8 cellular contexts compared by ENCODE assay signal in genomic region chr16:75462804-75463203, GRCh38. TPM values are rescaled to one million over a fixed set of nuclear protein-coding genes. Genes with fewer than 3 reads are reported as not detected.
DNase-seq lines count a peak whose midpoint lies in the region; ATAC-seq and TF ChIP-seq lines count a peak whose summit lies in the region.

No MANE protein-coding gene starts in this region.

- H3K4me1 ChIP-seq in muscle layer of duodenum (ENCODE audit: control insufficient read depth in 1 of 2, insufficient read depth in 2 of 2, low read length in 2 of 2) = peaks cover 15 to 19% of the 10 kb centered on the region in 2 donors
- H3K4me1 ChIP-seq in tibial nerve = peaks cover 0 to 37% (median 7%) of the 10 kb centered on the region in 4 donors

- no peak for TF ChIP-seq POLR2A in tibial nerve (IDR thresholded peaks at IDR 0.05)

- DNase-seq in ACHN (no peak), cerebellum (ENCODE audit: low spot score) (no peak), tibial nerve (ENCODE audit: low spot score in 2 of 2) (no peak), NCI-H526 treated with DMSO at 0.1 percent for 48 hours (lab: John Stamatoyannopoulos, UW) (no peak)

- H3K27ac ChIP-seq in muscle layer of duodenum (ENCODE audit: low read length) (peak overlapping the region; percentile 76), tibial nerve (no peak overlapping the region)

- 16 to 17% methylated on average over 2 of the region's 2 CpGs for WGBS in tibial nerve, 2 donors

- peak overlapping the region; percentile 80; the same call in 1 of the 2 replicates for H3K4me3 ChIP-seq in GM08714 (ENCODE audit: low read length)
- H3K4me3 ChIP-seq in muscle layer of duodenum (ENCODE audit: low read depth in 1 of 2, low read length in 2 of 2) = peak overlapping the region; percentile 59 to 91
- peak overlapping the region in 1 of 4 donors; percentile 67 for H3K4me3 ChIP-seq in tibial nerve

- H3K4me1 Mint-ChIP-seq in activated T-helper 17 cell treated with anti-CD3 and anti-CD28 coated beads, Interleukin-2, amount 50 U/mL, for 72 hours = peaks cover 31% of the 10 kb centered on the region

- H3K27me3 Mint-ChIP-seq in activated T-helper 17 cell treated with anti-CD3 and anti-CD28 coated beads, Interleukin-2, amount 50 U/mL, for 72 hours = no peaks in the 10 kb centered on the region

- TF ChIP-seq CTCF in tibial nerve (IDR thresholded peaks at IDR 0.05) = no peak

- ATAC-seq in HG02798 (IDR thresholded peaks at IDR 0.05; ENCODE audit: poor library complexity, unreplicated experiment) = peak; percentile 16
- ATAC-seq in activated T-helper 17 cell treated with anti-CD3 and anti-CD28 coated beads, Interleukin-2, amount 50 U/mL, for 72 hours (replicated peaks) = peak; percentile 13

- peaks cover 0 to 3% of the 10 kb centered on the region in 2 donors for H3K36me3 ChIP-seq in muscle layer of duodenum (ENCODE audit: control insufficient read depth in 1 of 2, insufficient read depth in 2 of 2, low read length in 2 of 2)
- H3K36me3 ChIP-seq in tibial nerve = no peaks in the 10 kb centered on the region

- H3K4me3 Mint-ChIP-seq in activated T-helper 17 cell treated with anti-CD3 and anti-CD28 coated beads, Interleukin-2, amount 50 U/mL, for 72 hours = peak overlapping the region; percentile 98

- H3K36me3 Mint-ChIP-seq in activated T-helper 17 cell treated with anti-CD3 and anti-CD28 coated beads, Interleukin-2, amount 50 U/mL, for 72 hours (ENCODE audit: low read depth) = peaks cover 22% of the 10 kb centered on the region

- H3K27me3 ChIP-seq in muscle layer of duodenum (ENCODE audit: low read depth, low read length) = no peaks in the 10 kb centered on the region
- H3K27me3 ChIP-seq in tibial nerve = no peaks in the 10 kb centered on the region

- no peak for TF ChIP-seq EP300 in tibial nerve (IDR thresholded peaks at IDR 0.05)

- H3K27ac Mint-ChIP-seq in activated T-helper 17 cell treated with anti-CD3 and anti-CD28 coated beads, Interleukin-2, amount 50 U/mL, for 72 hours = peak overlapping the region; percentile 74

- H3K9me3 Mint-ChIP-seq in activated T-helper 17 cell treated with anti-CD3 and anti-CD28 coated beads, Interleukin-2, amount 50 U/mL, for 72 hours = no peaks in the 10 kb centered on the region

- in situ Hi-C loops in ACHN (cut with HindIII; ENCODE audit: low pct_ligation_motif_present, low pct_unique_long_range_greater_than_20kb, low sequenced_read_pairs) = no loop called here

- H3K9me3 ChIP-seq in muscle layer of duodenum (ENCODE audit: control insufficient read depth in 1 of 2, low read length in 2 of 2) = no peaks in the 10 kb centered on the region
- H3K9me3 ChIP-seq in tibial nerve = no peaks in the 10 kb centered on the region

RNA-seq across cellular contexts. Expression of gene TMEM170A, which starts 1.7 kb away (rescaled TPM):
- 10 to 100 TPM; 22.6 to 30.8 TPM for total RNA-seq in activated T-helper 17 cell treated with anti-CD3 and anti-CD28 coated beads, Interleukin-2, amount 50 U/mL, for 72 hours
- total RNA-seq in cerebellum = 39.1 TPM
- 10 to 100 TPM; 14.1 to 36.6 (median 21.8) TPM for total RNA-seq in tibial nerve

RNA-seq across cellular contexts. Expression of gene CFDP1, which starts 29.5 kb away (rescaled TPM):
- total RNA-seq in activated T-helper 17 cell treated with anti-CD3 and anti-CD28 coated beads, Interleukin-2, amount 50 U/mL, for 72 hours = 10 to 100 TPM; 35.1 to 52.3 TPM
- total RNA-seq in cerebellum (47.2 TPM), tibial nerve (100 to 1,000 TPM in 1 of 4 donors, 10 to 100 TPM in 3; 35.6 to 120 (median 62.4) TPM)

RNA-seq across cellular contexts. Expression of gene CHST6, which starts 32.4 kb away (rescaled TPM):
- not detected for total RNA-seq in activated T-helper 17 cell treated with anti-CD3 and anti-CD28 coated beads, Interleukin-2, amount 50 U/mL, for 72 hours
- 3.1 TPM for total RNA-seq in cerebellum
- 1 to 10 TPM in 1 of 4 donors, under 1 TPM in 3; under 0.01 to 3.9 (median 0.40) TPM for total RNA-seq in tibial nerve
